In the genomic region with DNA sequence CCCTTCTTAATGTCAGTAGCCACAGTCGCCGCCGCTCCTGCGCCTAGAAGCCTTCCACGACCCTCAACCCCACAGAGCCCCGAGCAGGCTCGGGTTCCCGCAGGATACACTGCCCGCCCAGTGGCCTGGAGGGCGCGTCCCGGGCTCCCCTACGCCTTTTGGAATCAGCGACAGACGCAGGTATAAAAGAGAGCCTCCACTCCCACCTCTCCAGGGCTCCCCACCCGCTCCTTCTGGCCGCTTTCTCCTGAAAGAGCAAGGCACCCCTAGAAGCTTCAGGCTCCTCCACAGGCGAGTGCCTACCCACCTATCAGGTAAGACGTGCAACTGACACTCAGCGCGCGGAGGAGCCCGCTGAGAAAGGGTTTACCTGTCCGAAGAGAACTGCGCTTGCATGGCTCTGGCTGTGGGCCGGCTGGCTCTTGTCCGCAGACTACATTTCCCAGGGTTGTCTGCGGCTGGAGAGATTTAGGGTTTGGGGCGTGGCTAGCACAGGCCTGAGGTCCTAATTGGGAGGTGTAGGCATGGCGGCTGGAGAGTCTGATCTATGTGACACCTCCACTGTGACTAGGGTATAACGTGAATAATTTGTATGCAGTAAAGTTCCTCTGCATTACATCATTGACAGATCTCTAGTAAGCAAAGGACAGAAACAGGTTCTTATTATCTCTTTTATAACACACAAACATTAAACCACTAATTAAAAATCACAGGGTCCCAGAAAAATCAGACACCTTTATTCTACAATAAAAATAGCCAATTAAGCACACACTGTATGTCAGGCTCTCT, we compare ENCODE assay signal across 9 cellular contexts. TPM values are rescaled to one million over a fixed set of nuclear protein-coding genes. Genes with fewer than 3 reads are reported as not detected.
A peak's percentile ranks its signal among the peaks of the same experiment; 100 is the strongest.
DNase-seq lines count a peak whose midpoint lies in the region; FAIRE-seq and TF ChIP-seq lines count a peak whose summit lies in the region.
"Had no signal": no experiment of that assay in that cellular context is flagged by ENCODE, and none has a peak within 500 bp of the region (broad histone marks: within the 10 kb centered on the region; RNA-seq: fewer than 3 reads in every experiment).

No MANE protein-coding gene starts in this region.

- H3K9me3 Mint-ChIP-seq in T-helper 1 cell treated with Interleukin-12 subunit alpha and Interleukin-12 subunit beta and Interleukin-4 antibody, amounts not matched to agents 30 μg/mL and 1 μg/mL, for 36 hours, result peaks cover 25% of the 10 kb centered on the region
- H3K9me3 Mint-ChIP-seq in astrocyte (ENCODE audit: unreplicated experiment), result peaks cover 7% of the 10 kb centered on the region

- H3K4me3 ChIP-seq in HUES64 (ENCODE audit: low read length) (peak overlapping the region; percentile 93), astrocyte (ENCODE audit: insufficient read depth, low read depth, low read length) (peak overlapping the region; percentile 44), right atrium auricular region (peak overlapping the region; percentile 69 to 71), transverse colon (peak overlapping the region; percentile 25 to 85 (median 71))

- H3K27ac Mint-ChIP-seq in T-helper 1 cell treated with Interleukin-12 subunit alpha and Interleukin-12 subunit beta and Interleukin-4 antibody, amounts not matched to agents 30 μg/mL and 1 μg/mL, for 36 hours, result no peak overlapping the region
- H3K27ac Mint-ChIP-seq in astrocyte (ENCODE audit: unreplicated experiment), result peak overlapping the region; percentile 53

- H3K9me3 ChIP-seq in HUES64 (ENCODE audit: insufficient read depth, low read depth, low read length) (no peaks in the 10 kb centered on the region), astrocyte (ENCODE audit: insufficient read depth, low read depth, low read length) (no peaks in the 10 kb centered on the region), right atrium auricular region (no peaks in the 10 kb centered on the region), transverse colon (no peaks in the 10 kb centered on the region)

- peak overlapping the region; percentile 75 for H3K4me3 Mint-ChIP-seq in T-helper 1 cell treated with Interleukin-12 subunit alpha and Interleukin-12 subunit beta and Interleukin-4 antibody, amounts not matched to agents 30 μg/mL and 1 μg/mL, for 36 hours
- H3K4me3 Mint-ChIP-seq in astrocyte (ENCODE audit: unreplicated experiment), result peak overlapping the region; percentile 92

- DNase-seq in GM03348 (ENCODE audit: low spot score) (peak; percentile 79), astrocyte (ENCODE audit: low read depth) (peak; percentile 44), right atrium auricular region (ENCODE audit: low spot score) (peak; percentile 69), posterior cingulate gyrus (peak; percentile 63 to 97 (median 80)), transverse colon (peak; percentile 85), cortex of kidney (lab: John Stamatoyannopoulos, UW) (no peak)

- TF ChIP-seq EP300 in transverse colon (IDR thresholded peaks at IDR 0.05; ENCODE audit: low read depth), result no peak

- no peaks in the 10 kb centered on the region for H3K36me3 Mint-ChIP-seq in T-helper 1 cell treated with Interleukin-12 subunit alpha and Interleukin-12 subunit beta and Interleukin-4 antibody, amounts not matched to agents 30 μg/mL and 1 μg/mL, for 36 hours (ENCODE audit: low read depth)
- peaks cover 2% of the 10 kb centered on the region for H3K36me3 Mint-ChIP-seq in astrocyte (ENCODE audit: low read depth, unreplicated experiment)

- H3K27me3 Mint-ChIP-seq in T-helper 1 cell treated with Interleukin-12 subunit alpha and Interleukin-12 subunit beta and Interleukin-4 antibody, amounts not matched to agents 30 μg/mL and 1 μg/mL, for 36 hours (ENCODE audit: low read depth), result peaks cover 4% of the 10 kb centered on the region
- no peaks in the 10 kb centered on the region for H3K27me3 Mint-ChIP-seq in astrocyte (ENCODE audit: low read depth, unreplicated experiment)

- H3K9ac ChIP-seq in HUES64 (ENCODE audit: low read depth, low read length) (peak overlapping the region; percentile 39), astrocyte (ENCODE audit: low read length) (no peak overlapping the region)

- H3K27ac ChIP-seq in HUES64 (ENCODE audit: low read depth, low read length), result no peak overlapping the region
- H3K27ac ChIP-seq in astrocyte (ENCODE audit: low read depth, low read length), result no peak overlapping the region
- peak overlapping the region; percentile 55 to 65 for H3K27ac ChIP-seq in right atrium auricular region
- peak overlapping the region; percentile 63 to 83 (median 76) for H3K27ac ChIP-seq in transverse colon

- under 1% methylated on average over 30 of the region's 31 CpGs for whole genome bisulfite sequencing in HUES64
- 0 to 6% methylated on average over 1 to 27 of the region's 31 CpGs for WGBS in transverse colon (ENCODE audit: low coverage in 1 of 2), 2 donors

- H3K79me2 ChIP-seq in astrocyte (ENCODE audit: insufficient read depth, low read length), result no peaks in the 10 kb centered on the region

- TF ChIP-seq POLR2A in transverse colon (IDR thresholded peaks at IDR 0.05), result peak; percentile 44

- TF ChIP-seq CTCF in astrocyte (IDR thresholded peaks at IDR 0.05; ENCODE audit: insufficient read depth, low read depth, low read length) (no peak), right atrium auricular region (IDR thresholded peaks at IDR 0.05) (no peak), transverse colon (IDR thresholded peaks at IDR 0.05) (no peak)

- H3K27me3 ChIP-seq in HUES64 (ENCODE audit: insufficient read depth, low read length) (peaks cover 3% of the 10 kb centered on the region; the same call in 1 of the 2 replicates), astrocyte (ENCODE audit: insufficient read depth, low read length) (peaks cover 2% of the 10 kb centered on the region), right atrium auricular region (no peaks in the 10 kb centered on the region), transverse colon (no peaks in the 10 kb centered on the region)

- intact Hi-C loops in posterior cingulate gyrus (cut with DNase I), result loop anchor here (2.0 kb wide), 1 partner anchor 14 kb away; a partner anchor contains a TSS
- intact Hi-C loops in transverse colon (cut with DNase I; ENCODE audit: low total_unique reads), result no loop called here

- no peaks in the 10 kb centered on the region for H4K20me1 ChIP-seq in astrocyte (ENCODE audit: insufficient read depth, low read length)

- H3K4me1 Mint-ChIP-seq in T-helper 1 cell treated with Interleukin-12 subunit alpha and Interleukin-12 subunit beta and Interleukin-4 antibody, amounts not matched to agents 30 μg/mL and 1 μg/mL, for 36 hours (ENCODE audit: low read depth), result peaks cover 12% of the 10 kb centered on the region
- H3K4me1 Mint-ChIP-seq in astrocyte (ENCODE audit: low read depth, unreplicated experiment), result peaks cover 2% of the 10 kb centered on the region

- H3K36me3 ChIP-seq in HUES64 (ENCODE audit: insufficient read depth, low read length) (no peaks in the 10 kb centered on the region), astrocyte (ENCODE audit: insufficient read depth, low read length) (no peaks in the 10 kb centered on the region), right atrium auricular region (no peaks in the 10 kb centered on the region), transverse colon (no peaks in the 10 kb centered on the region)

- in situ Hi-C loops in transverse colon (cut with MboI; ENCODE audit: low pct_ligation_motif_present in 1 of 4, low pct_unique_long_range_greater_than_20kb in 1 of 4, low sequenced_read_pairs in 3 of 4), result no loop called here

- H3K4me1 ChIP-seq in HUES64 (ENCODE audit: insufficient read depth, low read length), result peaks cover 46% of the 10 kb centered on the region
- no peaks in the 10 kb centered on the region for H3K4me1 ChIP-seq in astrocyte (ENCODE audit: insufficient read depth, low read length)
- peaks cover 0 to 15% of the 10 kb centered on the region in 2 donors for H3K4me1 ChIP-seq in right atrium auricular region
- H3K4me1 ChIP-seq in transverse colon, result peaks cover 6 to 10% (median 8%) of the 10 kb centered on the region in 4 donors

- peak overlapping the region; percentile 94 for H2AFZ ChIP-seq in astrocyte (ENCODE audit: low read depth, low read length)

- peak overlapping the region; percentile 84 for H3K4me2 ChIP-seq in astrocyte (ENCODE audit: low read length)

- FAIRE-seq in astrocyte (lab: Jason Lieb, UNC), result no peak
- FAIRE-seq: TTC549 had no signal

RNA-seq across cellular contexts. Expression of a gene that starts 13.5 kb away (rescaled TPM):
- 6.7 TPM for polyA plus RNA-seq in HUES64 (2013, experiment 1 of 2)
- polyA plus RNA-seq in HUES64 (2013, experiment 2 of 2), result 10.0 TPM
- total RNA-seq in astrocyte (6.0 and 7.2 TPM in 2 replicates), right atrium auricular region (1 to 10 TPM in 1 of 2 donors, under 1 TPM in 1; 0.89 to 1.3 TPM), transverse colon (1 to 10 TPM in 2 of 4 donors, under 1 TPM in 1, not detected in 1; 0.75 to 2.4 (median 1.2) TPM)

Comparison
In these comparisons a context has a peak if more than half of its experiments do, and no peak if none do; other contexts are left out.
1. H3K27ac ChIP-seq: peak in right atrium auricular region (2 of 2) and transverse colon (4 of 4); none in HUES64 (single experiment) and astrocyte (single experiment).
2. Peak in every context shown above with its lines, with median percentiles within 50 percentile points of each other: H3K4me3 ChIP-seq.